In genomic region chr7:129338450-129338849, GRCh38 we compare ENCODE assay signal across 8 cellular contexts.
"Had no signal": no experiment of that assay in that cellular context is flagged by ENCODE, and none has a peak within 500 bp of the region (broad histone marks: within the 10 kb centered on the region; RNA-seq: fewer than 3 reads in every experiment).

No MANE protein-coding gene starts in this region.

- ATAC-seq: GM12878 had no signal

- H3K4me3 ChIP-seq: GM12878 had no signal

- DNase-seq: GDM1, GF-D8 had no signal

- FAIRE-seq: G401.6, GM12878, GM12891, GM12892, GM18507, GM19239 had no signal
